In genomic region chr6:43773981-43774775, GRCh38 we compare ENCODE assay signal across 1 cellular context.
TF ChIP-seq lines count a peak whose summit lies in the region.

No MANE protein-coding gene starts in this region.

TF ChIP-seq in HepG2, 621 proteins besides CTCF, POLR2A, EP300 and RAD21 (continued from another document and continues in another):
- TF ChIP-seq ZBTB33 (CRISPR knock-in tag; IDR thresholded peaks at IDR 0.05) (no peak), FIP1L1 (IDR thresholded peaks at IDR 0.05; ENCODE audit: borderline replicate concordance, insufficient read depth, low read depth, low read length) (no peak), SIN3B (IDR thresholded peaks at IDR 0.05; ENCODE audit: low read length) (no peak), BCL6 (CRISPR knock-in tag; IDR thresholded peaks at IDR 0.05) (no peak), ELK4 (CRISPR knock-in tag; IDR thresholded peaks at IDR 0.05; ENCODE audit: borderline replicate concordance) (no peak), RARG (CRISPR knock-in tag; IDR thresholded peaks at IDR 0.05; ENCODE audit: low read depth) (0 out of 2 replicates have a peak, but pooled peaks have one; percentile 40), MBNL3 (CRISPR knock-in tag; conservative IDR thresholded peaks at IDR 0.05) (no peak), TOE1 (CRISPR knock-in tag; IDR thresholded peaks at IDR 0.05) (no peak), DRAP1 (CRISPR knock-in tag; IDR thresholded peaks at IDR 0.05) (no peak), ZNF660 (CRISPR knock-in tag; IDR thresholded peaks at IDR 0.05; ENCODE audit: borderline replicate concordance, low read depth) (no peak), ZSCAN20 (CRISPR knock-in tag; IDR thresholded peaks at IDR 0.05; ENCODE audit: borderline replicate concordance) (no peak), ZNF75D (CRISPR knock-in tag; IDR thresholded peaks at IDR 0.05; ENCODE audit: borderline replicate concordance) (no peak), FOXO4 (CRISPR knock-in tag; conservative IDR thresholded peaks at IDR 0.05) (0 out of 2 replicates have a peak, but pooled peaks have one; percentile 40), ZNF761 (CRISPR knock-in tag; conservative IDR thresholded peaks at IDR 0.05) (no peak), ZNF570 (CRISPR knock-in tag; IDR thresholded peaks at IDR 0.05; ENCODE audit: borderline replicate concordance) (no peak), ZNF260 (CRISPR knock-in tag; IDR thresholded peaks at IDR 0.05; ENCODE audit: borderline replicate concordance, low read depth) (no peak; the same call in 1 of the 2 replicates), GATAD2A (CRISPR knock-in tag; IDR thresholded peaks at IDR 0.05) (no peak), ZSCAN5A (CRISPR knock-in tag; IDR thresholded peaks at IDR 0.05; ENCODE audit: borderline replicate concordance) (no peak), ZMYM2 (CRISPR knock-in tag; IDR thresholded peaks at IDR 0.05) (no peak), ZNF33A (CRISPR knock-in tag; IDR thresholded peaks at IDR 0.05; ENCODE audit: borderline replicate concordance) (no peak), ZNF510 (CRISPR knock-in tag; IDR thresholded peaks at IDR 0.05; ENCODE audit: low read depth) (no peak), ZBTB2 (CRISPR knock-in tag; IDR thresholded peaks at IDR 0.05; ENCODE audit: low read depth) (no peak), SALL2 (CRISPR knock-in tag; IDR thresholded peaks at IDR 0.05) (peak; percentile 51; the same call in 1 of the 2 replicates), ZNF530 (CRISPR knock-in tag; IDR thresholded peaks at IDR 0.05; ENCODE audit: low read depth) (no peak), PRDM10 (CRISPR knock-in tag; IDR thresholded peaks at IDR 0.05; ENCODE audit: low read depth) (0 out of 2 replicates have a peak, but pooled peaks have one; percentile 3), ZNF138 (CRISPR knock-in tag; IDR thresholded peaks at IDR 0.05; ENCODE audit: low read depth) (no peak), ZNF382 (CRISPR knock-in tag; IDR thresholded peaks at IDR 0.05; ENCODE audit: borderline replicate concordance) (no peak), TCF12 (IDR thresholded peaks at IDR 0.05) (no peak), TCF12 (CRISPR knock-in tag; IDR thresholded peaks at IDR 0.05) (peak; percentile 22; the same call in 1 of the 2 replicates), PITX1 (CRISPR knock-in tag; IDR thresholded peaks at IDR 0.05) (peak; percentile 12; the same call in 1 of the 2 replicates), ZNF281 (CRISPR knock-in tag; IDR thresholded peaks at IDR 0.05; ENCODE audit: borderline replicate concordance) (no peak), PHF8 (CRISPR knock-in tag; IDR thresholded peaks at IDR 0.05) (no peak), ZNF646 (CRISPR knock-in tag; IDR thresholded peaks at IDR 0.05) (no peak)
